In the genomic region with DNA sequence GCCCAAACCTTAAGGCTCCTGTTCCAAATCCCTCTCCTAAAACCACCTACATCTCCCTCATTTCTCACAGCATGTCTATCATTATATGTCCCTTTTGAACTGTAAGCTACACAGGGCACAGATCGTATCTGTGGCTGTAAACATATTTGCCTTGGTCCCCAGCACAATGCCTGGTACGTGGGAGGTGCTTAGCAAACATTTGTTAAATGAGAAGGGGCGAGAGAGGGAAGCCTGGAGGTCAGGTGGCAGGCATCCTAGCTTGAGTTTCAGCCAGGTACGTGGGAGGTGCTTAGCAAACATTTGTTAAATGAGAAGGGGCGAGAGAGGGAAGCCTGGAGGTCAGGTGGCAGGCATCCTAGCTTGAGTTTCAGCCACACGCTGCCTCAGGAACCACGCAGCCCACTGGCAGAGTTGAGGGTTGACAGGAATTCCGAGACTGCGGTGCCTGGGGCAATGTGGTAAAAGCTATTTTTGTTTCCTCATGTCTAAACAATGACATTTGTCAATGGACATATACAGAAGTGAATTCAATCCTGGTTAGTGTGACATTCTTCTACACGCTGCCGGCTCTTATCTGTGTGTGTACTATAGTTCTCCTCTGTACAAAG, we compare ENCODE assay signal across 10 cellular contexts.
A peak's percentile ranks its signal among the peaks of the same experiment; 100 is the strongest.
DNase-seq lines count a peak whose midpoint lies in the region; ATAC-seq and TF ChIP-seq lines count a peak whose summit lies in the region.
"Had no signal": no experiment of that assay in that cellular context is flagged by ENCODE, and none has a peak within 500 bp of the region (broad histone marks: within the 10 kb centered on the region; RNA-seq: fewer than 3 reads in every experiment).

No MANE protein-coding gene starts in this region.

- no peaks in the 10 kb centered on the region for H3K4me1 Mint-ChIP-seq in stimulated activated naive B cell treated with anti-CD40 and anti-IgM and Interleukin-4, amounts not matched to agents 10 μg/mL and 1 μg/mL and 100 μg/mL, for 72 hours

- H3K9me3 Mint-ChIP-seq in stimulated activated naive B cell treated with anti-CD40 and anti-IgM and Interleukin-4, amounts not matched to agents 10 μg/mL and 1 μg/mL and 100 μg/mL, for 72 hours, result no peaks in the 10 kb centered on the region

- TF ChIP-seq POLR2A in HCT116 (IDR thresholded peaks at IDR 0.05; ENCODE audit: borderline replicate concordance, extremely low read depth, insufficient read depth, insufficient read length), result no peak

- H3K27me3 ChIP-seq in HCT116 (ENCODE audit: insufficient read depth, low read length) (no peaks in the 10 kb centered on the region), SJCRH30 (no peaks in the 10 kb centered on the region), psoas muscle (ENCODE audit: insufficient read depth in 3 of 3, low read length in 2 of 3) (no peaks in the 10 kb centered on the region)

- no peak for TF ChIP-seq CTCF in HCT116 (IDR thresholded peaks at IDR 0.05 in 2 of 3, conservative IDR thresholded peaks at IDR 0.05 in 1 of 3; ENCODE audit: borderline replicate concordance in 1 of 3, insufficient read depth in 1 of 3, low read depth in 2 of 3, low read length in 2 of 3)
- TF ChIP-seq CTCF in psoas muscle (IDR thresholded peaks at IDR 0.05), result no peak

- H2AFZ ChIP-seq in HCT116 (ENCODE audit: low read depth, low read length, poor library complexity, severe bottlenecking), result peak overlapping the region; percentile 94

- TF ChIP-seq RAD21 in HCT116 (IDR thresholded peaks at IDR 0.05; ENCODE audit: low read depth), result 0 out of 2 replicates have a peak, but pooled peaks have one; percentile 13

- no peaks in the 10 kb centered on the region for H3K9me3 ChIP-seq in HCT116 (ENCODE audit: control insufficient read depth in 1 of 2, insufficient read depth in 1 of 2, low read depth in 1 of 2, low read length in 2 of 2)
- H3K9me3 ChIP-seq in SJCRH30 (replicated peaks), result no peaks in the 10 kb centered on the region
- no peaks in the 10 kb centered on the region for H3K9me3 ChIP-seq in psoas muscle

- no peaks in the 10 kb centered on the region for H3K9me2 ChIP-seq in HCT116 (ENCODE audit: insufficient read depth)

- H3K4me2 ChIP-seq in HCT116 (ENCODE audit: low read length), result peak overlapping the region; percentile 59

- no peaks in the 10 kb centered on the region for H4K20me1 ChIP-seq in HCT116 (ENCODE audit: insufficient read depth)

- RAD21 ChIA-PET in HCT116 (lab: Charles Lee; ENCODE audit: low non-redundant PET in 1 of 2, low total read pairs in 2 of 2, uncharacterized antibody in 2 of 2, unreplicated experiment in 2 of 2), result interaction anchor here in 1 of 2 experiments (0.6 kb wide), 1 partner anchor 172 kb away, joined by 4 read pairs; no protein-coding TSS in a partner anchor

- H3K4me3 ChIP-seq in HCT116 (replicated peaks in 1 of 2; ENCODE audit: low read depth in 1 of 2, low read length in 2 of 2) (peak overlapping the region in 1 of 2 experiments; percentile 24; a peak in 2 of 4 replicates), SJCRH30 (peak overlapping the region; percentile 3), psoas muscle (no peak overlapping the region)

- peaks cover 0 to 4% of the 10 kb centered on the region in 2 donors for H3K27me3 Mint-ChIP-seq in stimulated activated naive B cell treated with anti-CD40 and anti-IgM and Interleukin-4, amounts not matched to agents 10 μg/mL and 1 μg/mL and 100 μg/mL, for 72 hours

- no peak overlapping the region for H3K27ac Mint-ChIP-seq in stimulated activated naive B cell treated with anti-CD40 and anti-IgM and Interleukin-4, amounts not matched to agents 10 μg/mL and 1 μg/mL and 100 μg/mL, for 72 hours

- H3K36me3 Mint-ChIP-seq in stimulated activated naive B cell treated with anti-CD40 and anti-IgM and Interleukin-4, amounts not matched to agents 10 μg/mL and 1 μg/mL and 100 μg/mL, for 72 hours, result no peaks in the 10 kb centered on the region

- H3K4me1 ChIP-seq in HCT116 (ENCODE audit: control insufficient read depth in 1 of 2, insufficient read depth in 2 of 2, low read length in 2 of 2) (peaks cover 6 to 15% of the 10 kb centered on the region in 2 experiments; a peak in 3 of 4 replicates), SJCRH30 (peaks cover 58% of the 10 kb centered on the region), psoas muscle (peaks cover 6% of the 10 kb centered on the region)

- POLR2A ChIA-PET in HCT116 (lab: Charles Lee), result no interaction called here

- ATAC-seq in HCT116 (peak; percentile 84), Right ventricle myocardium inferior (peak; percentile 82), psoas muscle (peak; percentile 81 to 96 (median 89)), GM19023 (IDR thresholded peaks at IDR 0.05; ENCODE audit: unreplicated experiment) (no peak)
- ATAC-seq in stimulated activated naive B cell treated with anti-CD40 and anti-IgM and Interleukin-4, amounts not matched to agents 10 μg/mL and 1 μg/mL and 100 μg/mL, for 72 hours (replicated peaks), result no peak

- peak; percentile 59 for DNase-seq in HCT116 (ENCODE audit: low read depth, low spot score)
- DNase-seq in SJCRH30, result peak; percentile 92 to 96
- DNase-seq in Right ventricle myocardium inferior (ENCODE audit: missing footprints), result peak; percentile 59
- peak; percentile 30 to 49 for DNase-seq in psoas muscle
- DNase-seq in GM19238 (ENCODE audit: insufficient read length, low spot score), result no peak
- no peak for DNase-seq in posterior vena cava (ENCODE audit: low spot score)
- no peak for DNase-seq in stimulated activated naive B cell treated with anti-CD40 and anti-IgM and Interleukin-4, amounts not matched to agents 10 μg/mL and 1 μg/mL and 100 μg/mL, for 72 hours
- DNase-seq: activated CD4-positive, alpha-beta T cell treated with anti-CD3 and anti-CD28 coated beads, Interleukin-2, amount 50 U/mL, for 1 hour; NCI-H510A treated with DMSO at 0.1 percent for 48 hours had no signal

- CTCF ChIA-PET in HCT116 (lab: Charles Lee), result interaction anchor here (2.2 kb wide), 1 partner anchor 15 kb away, joined by 17 read pairs; no protein-coding TSS in a partner anchor

- H3K36me3 ChIP-seq in HCT116 (ENCODE audit: control insufficient read depth in 1 of 2, insufficient read depth in 2 of 2, low read length in 2 of 2) (no peaks in the 10 kb centered on the region), SJCRH30 (0 out of 2 replicates have a peak, but pooled peaks cover 3% of the 10 kb centered on the region), psoas muscle (ENCODE audit: insufficient read depth in 1 of 2, low read depth in 1 of 2) (no peaks in the 10 kb centered on the region)

- no peak overlapping the region for H3K4me3 Mint-ChIP-seq in stimulated activated naive B cell treated with anti-CD40 and anti-IgM and Interleukin-4, amounts not matched to agents 10 μg/mL and 1 μg/mL and 100 μg/mL, for 72 hours

- 26 to 39% (median 33%) methylated on average over 11 of the region's 11 CpGs for WGBS in psoas muscle, 3 donors

- no TSS peak for BruUV-seq in HCT116 (replicated peaks; lab: Mats Ljungman, UMichigan)

- intact Hi-C loops in HCT116 (cut with micrococcal nuclease) (no loop called here), Right ventricle myocardium inferior (cut with DNase I) (loop anchor here (5.0 kb wide), 1 partner anchor 115 kb away; the partner anchor contains the start of gene EFNA5), psoas muscle (cut with DNase I) (no loop called here), posterior vena cava (cut with DNase I) (no loop called here)

- H3K27ac ChIP-seq in HCT116 (ENCODE audit: low read depth, low read length) (no peak overlapping the region), SJCRH30 (peak overlapping the region; percentile 54), psoas muscle (peak overlapping the region; percentile 25)

- no peak overlapping the region for H3K9ac ChIP-seq in HCT116 (ENCODE audit: low read length)

- H3K79me2 ChIP-seq in HCT116 (ENCODE audit: insufficient read depth, low read length), result no peaks in the 10 kb centered on the region

TF ChIP-seq in HCT116, 20 proteins besides CTCF, POLR2A, EP300 and RAD21:
- no peak for TF ChIP-seq ELF1 (IDR thresholded peaks at IDR 0.05; ENCODE audit: borderline replicate concordance, low read depth)
- TF ChIP-seq SP1 (IDR thresholded peaks at IDR 0.05; ENCODE audit: low read depth), result peak; percentile 29; the same call in 1 of the 2 replicates
- TF ChIP-seq POLR2AphosphoS5 (IDR thresholded peaks at IDR 0.05; ENCODE audit: low read depth, low read length), result no peak
- TF ChIP-seq SIN3A (IDR thresholded peaks at IDR 0.05; ENCODE audit: low read depth), result 0 out of 2 replicates have a peak, but pooled peaks have one; percentile 34
- TF ChIP-seq YY1 (IDR thresholded peaks at IDR 0.05; ENCODE audit: extremely low read depth, insufficient replicate concordance, low read depth, low read length), result no peak
- TF ChIP-seq ZFX (IDR thresholded peaks at IDR 0.05), result no peak
- 0 out of 2 replicates have a peak, but pooled peaks have one; percentile 8 for TF ChIP-seq FOSL1 (IDR thresholded peaks at IDR 0.05; ENCODE audit: low read depth)
- TF ChIP-seq, protein P1, sequence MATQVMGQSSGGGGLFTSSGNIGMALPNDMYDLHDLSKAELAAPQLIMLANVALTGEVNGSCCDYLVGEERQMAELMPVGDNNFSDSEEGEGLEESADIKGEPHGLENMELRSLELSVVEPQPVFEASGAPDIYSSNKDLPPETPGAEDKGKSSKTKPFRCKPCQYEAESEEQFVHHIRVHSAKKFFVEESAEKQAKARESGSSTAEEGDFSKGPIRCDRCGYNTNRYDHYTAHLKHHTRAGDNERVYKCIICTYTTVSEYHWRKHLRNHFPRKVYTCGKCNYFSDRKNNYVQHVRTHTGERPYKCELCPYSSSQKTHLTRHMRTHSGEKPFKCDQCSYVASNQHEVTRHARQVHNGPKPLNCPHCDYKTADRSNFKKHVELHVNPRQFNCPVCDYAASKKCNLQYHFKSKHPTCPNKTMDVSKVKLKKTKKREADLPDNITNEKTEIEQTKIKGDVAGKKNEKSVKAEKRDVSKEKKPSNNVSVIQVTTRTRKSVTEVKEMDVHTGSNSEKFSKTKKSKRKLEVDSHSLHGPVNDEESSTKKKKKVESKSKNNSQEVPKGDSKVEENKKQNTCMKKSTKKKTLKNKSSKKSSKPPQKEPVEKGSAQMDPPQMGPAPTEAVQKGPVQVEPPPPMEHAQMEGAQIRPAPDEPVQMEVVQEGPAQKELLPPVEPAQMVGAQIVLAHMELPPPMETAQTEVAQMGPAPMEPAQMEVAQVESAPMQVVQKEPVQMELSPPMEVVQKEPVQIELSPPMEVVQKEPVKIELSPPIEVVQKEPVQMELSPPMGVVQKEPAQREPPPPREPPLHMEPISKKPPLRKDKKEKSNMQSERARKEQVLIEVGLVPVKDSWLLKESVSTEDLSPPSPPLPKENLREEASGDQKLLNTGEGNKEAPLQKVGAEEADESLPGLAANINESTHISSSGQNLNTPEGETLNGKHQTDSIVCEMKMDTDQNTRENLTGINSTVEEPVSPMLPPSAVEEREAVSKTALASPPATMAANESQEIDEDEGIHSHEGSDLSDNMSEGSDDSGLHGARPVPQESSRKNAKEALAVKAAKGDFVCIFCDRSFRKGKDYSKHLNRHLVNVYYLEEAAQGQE (IDR thresholded peaks at IDR 0.05; ENCODE audit: low read depth), result no peak
- TF ChIP-seq, protein P2, sequence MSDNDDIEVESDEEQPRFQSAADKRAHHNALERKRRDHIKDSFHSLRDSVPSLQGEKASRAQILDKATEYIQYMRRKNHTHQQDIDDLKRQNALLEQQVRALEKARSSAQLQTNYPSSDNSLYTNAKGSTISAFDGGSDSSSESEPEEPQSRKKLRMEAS (IDR thresholded peaks at IDR 0.05), result peak; percentile 45

Comparison
In these comparisons a context has a peak if more than half of its experiments do, and no peak if none do; other contexts are left out.
1. ATAC-seq: peak in HCT116 (single experiment), Right ventricle myocardium inferior (single experiment) and psoas muscle (4 of 4); none in GM19023 (single experiment) and stimulated activated naive B cell treated with anti-CD40 and anti-IgM and Interleukin-4, amounts not matched to agents 10 μg/mL and 1 μg/mL and 100 μg/mL, for 72 hours (0 of 2).
2. DNase-seq: peak in HCT116 (single experiment), SJCRH30 (2 of 2), Right ventricle myocardium inferior (single experiment) and psoas muscle (2 of 2); none in GM19238 (single experiment), posterior vena cava (single experiment) and stimulated activated naive B cell treated with anti-CD40 and anti-IgM and Interleukin-4, amounts not matched to agents 10 μg/mL and 1 μg/mL and 100 μg/mL, for 72 hours (single experiment).